In the genomic region with DNA sequence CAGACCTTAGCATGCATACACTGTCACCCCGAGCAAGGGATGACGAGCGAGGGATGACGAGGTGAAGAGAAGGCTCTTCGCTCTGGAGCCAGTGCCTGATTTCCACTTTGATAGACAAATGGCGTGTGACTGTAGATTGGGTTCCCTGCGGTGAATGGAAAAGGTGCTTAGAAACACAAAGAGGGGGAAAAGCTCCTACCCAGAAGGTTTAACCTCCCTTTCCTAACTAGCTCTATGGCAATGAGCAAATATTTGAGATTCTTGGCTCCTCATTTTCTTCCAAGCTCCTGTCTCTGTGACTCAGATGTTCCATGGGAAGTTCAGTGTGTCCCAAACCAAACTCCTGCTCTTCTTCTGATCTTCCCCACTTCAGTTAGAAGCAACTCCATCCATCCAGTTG, we compare ENCODE assay signal across 21 cellular contexts.
DNase-seq lines count a peak whose midpoint lies in the region; ATAC-seq and TF ChIP-seq lines count a peak whose summit lies in the region.
"Had no signal": no experiment of that assay in that cellular context is flagged by ENCODE, and none has a peak within 500 bp of the region (broad histone marks: within the 10 kb centered on the region; RNA-seq: fewer than 3 reads in every experiment).

No MANE protein-coding gene starts in this region.

- POLR2A ChIA-PET in WTC11 (lab: Charles Lee): interaction anchor here (0.7 kb wide), 1 partner anchor 40 kb away, joined by 5 read pairs; no protein-coding TSS in a partner anchor

- H3K4me1 Mint-ChIP-seq in WTC11: peaks cover 24% of the 10 kb centered on the region
- H3K4me1 Mint-ChIP-seq in glutamatergic neuron (ENCODE audit: low read depth, unreplicated experiment): peaks cover 29% of the 10 kb centered on the region
- peaks cover 34% of the 10 kb centered on the region for H3K4me1 Mint-ChIP-seq in neural progenitor cell
- H3K4me1 Mint-ChIP-seq: activated naive CD4-positive, alpha-beta T cell treated with anti-CD3 and anti-CD28 coated beads, Interleukin-2, amount 50 U/mL, for 24 hours had no signal

- peaks cover 15% of the 10 kb centered on the region for H3F3A ChIP-seq in neural progenitor cell (ENCODE audit: low read depth)

- peaks cover 22% of the 10 kb centered on the region for H3K4me1 ChIP-seq in neural progenitor cell
- H3K4me1 ChIP-seq: Caco-2 had no signal

- TF ChIP-seq CTCF in WTC11 (IDR thresholded peaks at IDR 0.05): no peak
- TF ChIP-seq CTCF in glutamatergic neuron (IDR thresholded peaks at IDR 0.05; ENCODE audit: partially characterized antibody, unreplicated experiment): no peak
- no peak for TF ChIP-seq CTCF in neural progenitor cell (IDR thresholded peaks at IDR 0.05)
- TF ChIP-seq CTCF in omental fat pad (IDR thresholded peaks at IDR 0.05): no peak

- CTCF ChIA-PET in WTC11 (lab: Charles Lee): interaction anchor here (0.6 to 1.0 kb wide), 2 partner anchors 31 to 88 kb away, joined by 3 read pairs; no protein-coding TSS in a partner anchor

- no peak overlapping the region for H3K9ac ChIP-seq in neural progenitor cell

- H2AFZ ChIP-seq in neural progenitor cell (replicated peaks): peak overlapping the region; percentile 17

- H3K79me2 ChIP-seq in neural progenitor cell (ENCODE audit: low read depth): no peaks in the 10 kb centered on the region

- ATAC-seq in WTC11 (peak; percentile 82), HG02763 (IDR thresholded peaks at IDR 0.05; ENCODE audit: unreplicated experiment) (no peak), omental fat pad (ENCODE audit: low FRiP score) (no peak)
- ATAC-seq: activated CD4-positive, CD25-positive, alpha-beta regulatory T cell treated with anti-CD3 and anti-CD28 coated beads, Interleukin-2, amount 50 U/mL, for 24 hours; left colon; upper lobe of right lung had no signal

- no peaks in the 10 kb centered on the region for H3K9me3 Mint-ChIP-seq in WTC11
- peaks cover 5% of the 10 kb centered on the region for H3K9me3 Mint-ChIP-seq in glutamatergic neuron (ENCODE audit: unreplicated experiment)
- no peaks in the 10 kb centered on the region for H3K9me3 Mint-ChIP-seq in neural progenitor cell
- H3K9me3 Mint-ChIP-seq: activated T-helper 1 cell treated with anti-CD3 and anti-CD28 coated beads, Interleukin-12 subunit alpha, Interleukin-12 subunit beta, Interleukin-2, Interleukin-4 antibody, amounts not matched to agents 30 ng/mL and 10 ng/mL and 1 ng/mL, durations not matched to agents 14 hours and 24 hours and 36 hours; dendritic cell treated with granulocyte-macrophage colony-stimulating factor and Interleukin-4, amounts not matched to agents 40 ng/mL and 50 ng/mL, for 4 days had no signal

- H3K4me3 Mint-ChIP-seq in WTC11 (0 out of 2 replicates have a peak overlapping the region, but pooled peaks have one; percentile 0), glutamatergic neuron (ENCODE audit: unreplicated experiment) (no peak overlapping the region), neural progenitor cell (no peak overlapping the region)
- H3K4me3 Mint-ChIP-seq: activated naive CD4-positive, alpha-beta T cell treated with anti-CD3 and anti-CD28 coated beads, Interleukin-2, amount 50 U/mL, for 24 hours; activated T-helper 1 cell treated with anti-CD3 and anti-CD28 coated beads, Interleukin-12 subunit alpha, Interleukin-12 subunit beta, Interleukin-2, Interleukin-4 antibody, amounts not matched to agents 30 ng/mL and 10 ng/mL and 1 ng/mL, durations not matched to agents 14 hours and 24 hours and 36 hours; dendritic cell treated with granulocyte-macrophage colony-stimulating factor and Interleukin-4, amounts not matched to agents 40 ng/mL and 50 ng/mL, for 4 days had no signal

- H3K4me3 ChIP-seq in H7 (ENCODE audit: insufficient read depth, low read depth, low read length) (no peak overlapping the region), neural progenitor cell (no peak overlapping the region)
- H3K4me3 ChIP-seq: upper lobe of right lung had no signal

- H3K9me3 ChIP-seq in neural progenitor cell (ENCODE audit: low read depth): no peaks in the 10 kb centered on the region
- H3K9me3 ChIP-seq: BE2C, Caco-2, upper lobe of right lung had no signal

- peaks cover 7% of the 10 kb centered on the region for H3K27me3 Mint-ChIP-seq in WTC11 (ENCODE audit: low read depth)
- peaks cover 2% of the 10 kb centered on the region for H3K27me3 Mint-ChIP-seq in glutamatergic neuron (ENCODE audit: unreplicated experiment)
- peaks cover 5% of the 10 kb centered on the region for H3K27me3 Mint-ChIP-seq in neural progenitor cell (ENCODE audit: insufficient read depth, low read depth)

- peak overlapping the region; percentile 47 for H3K4me2 ChIP-seq in neural progenitor cell

- H4K20me1 ChIP-seq in neural progenitor cell (ENCODE audit: low read depth): no peaks in the 10 kb centered on the region

- DNase-seq in H7 (peak; percentile 55), WTC11 (ENCODE audit: low spot score) (no peak), glutamatergic neuron (no peak), neural progenitor cell (ENCODE audit: low spot score) (peak; percentile 43), AML-193 (lab: John Stamatoyannopoulos, UW) (no peak), omental fat pad (ENCODE audit: low spot score) (no peak)
- no peak for DNase-seq in activated CD4-positive, alpha-beta T cell treated with anti-CD3 and anti-CD28 coated beads, Interleukin-2, amount 50 U/mL, for 48 hours
- DNase-seq: BE2C, Caco-2, DND-41, foreskin melanocyte, left colon, NCI-H1417, NCI-H524, T1000, upper lobe of right lung had no signal

- no peaks in the 10 kb centered on the region for H3K36me3 Mint-ChIP-seq in WTC11
- H3K36me3 Mint-ChIP-seq in glutamatergic neuron (ENCODE audit: unreplicated experiment): peaks cover 5% of the 10 kb centered on the region
- H3K36me3 Mint-ChIP-seq in neural progenitor cell: no peaks in the 10 kb centered on the region
- H3K36me3 Mint-ChIP-seq: activated naive CD4-positive, alpha-beta T cell treated with anti-CD3 and anti-CD28 coated beads, Interleukin-2, amount 50 U/mL, for 24 hours had no signal

- H3K27ac ChIP-seq in neural progenitor cell: no peak overlapping the region
- H3K27ac ChIP-seq: upper lobe of right lung had no signal

- no peak overlapping the region for H3K27ac Mint-ChIP-seq in WTC11
- peak overlapping the region; percentile 85 for H3K27ac Mint-ChIP-seq in glutamatergic neuron (ENCODE audit: unreplicated experiment)
- H3K27ac Mint-ChIP-seq in neural progenitor cell: peak overlapping the region; percentile 5
- H3K27ac Mint-ChIP-seq: activated naive CD4-positive, alpha-beta T cell treated with anti-CD3 and anti-CD28 coated beads, Interleukin-2, amount 50 U/mL, for 24 hours; activated T-helper 1 cell treated with anti-CD3 and anti-CD28 coated beads, Interleukin-12 subunit alpha, Interleukin-12 subunit beta, Interleukin-2, Interleukin-4 antibody, amounts not matched to agents 30 ng/mL and 10 ng/mL and 1 ng/mL, durations not matched to agents 14 hours and 24 hours and 36 hours; dendritic cell treated with granulocyte-macrophage colony-stimulating factor and Interleukin-4, amounts not matched to agents 40 ng/mL and 50 ng/mL, for 4 days had no signal

- H3K36me3 ChIP-seq in H7 (replicated peaks; ENCODE audit: control insufficient read depth, insufficient read depth, low read length): no peaks in the 10 kb centered on the region
- H3K36me3 ChIP-seq in neural progenitor cell: no peaks in the 10 kb centered on the region
- H3K36me3 ChIP-seq: BE2C, upper lobe of right lung had no signal

- H3K27me3 ChIP-seq in H7 (ENCODE audit: control insufficient read depth, insufficient read depth, low read length) (no peaks in the 10 kb centered on the region; the same call in 1 of the 2 replicates), neural progenitor cell (no peaks in the 10 kb centered on the region)
- H3K27me3 ChIP-seq: BE2C, upper lobe of right lung had no signal

TF ChIP-seq in WTC11, 78 proteins besides CTCF, POLR2A, EP300 and RAD21 (continues in another document):
- TF ChIP-seq, protein P1, sequence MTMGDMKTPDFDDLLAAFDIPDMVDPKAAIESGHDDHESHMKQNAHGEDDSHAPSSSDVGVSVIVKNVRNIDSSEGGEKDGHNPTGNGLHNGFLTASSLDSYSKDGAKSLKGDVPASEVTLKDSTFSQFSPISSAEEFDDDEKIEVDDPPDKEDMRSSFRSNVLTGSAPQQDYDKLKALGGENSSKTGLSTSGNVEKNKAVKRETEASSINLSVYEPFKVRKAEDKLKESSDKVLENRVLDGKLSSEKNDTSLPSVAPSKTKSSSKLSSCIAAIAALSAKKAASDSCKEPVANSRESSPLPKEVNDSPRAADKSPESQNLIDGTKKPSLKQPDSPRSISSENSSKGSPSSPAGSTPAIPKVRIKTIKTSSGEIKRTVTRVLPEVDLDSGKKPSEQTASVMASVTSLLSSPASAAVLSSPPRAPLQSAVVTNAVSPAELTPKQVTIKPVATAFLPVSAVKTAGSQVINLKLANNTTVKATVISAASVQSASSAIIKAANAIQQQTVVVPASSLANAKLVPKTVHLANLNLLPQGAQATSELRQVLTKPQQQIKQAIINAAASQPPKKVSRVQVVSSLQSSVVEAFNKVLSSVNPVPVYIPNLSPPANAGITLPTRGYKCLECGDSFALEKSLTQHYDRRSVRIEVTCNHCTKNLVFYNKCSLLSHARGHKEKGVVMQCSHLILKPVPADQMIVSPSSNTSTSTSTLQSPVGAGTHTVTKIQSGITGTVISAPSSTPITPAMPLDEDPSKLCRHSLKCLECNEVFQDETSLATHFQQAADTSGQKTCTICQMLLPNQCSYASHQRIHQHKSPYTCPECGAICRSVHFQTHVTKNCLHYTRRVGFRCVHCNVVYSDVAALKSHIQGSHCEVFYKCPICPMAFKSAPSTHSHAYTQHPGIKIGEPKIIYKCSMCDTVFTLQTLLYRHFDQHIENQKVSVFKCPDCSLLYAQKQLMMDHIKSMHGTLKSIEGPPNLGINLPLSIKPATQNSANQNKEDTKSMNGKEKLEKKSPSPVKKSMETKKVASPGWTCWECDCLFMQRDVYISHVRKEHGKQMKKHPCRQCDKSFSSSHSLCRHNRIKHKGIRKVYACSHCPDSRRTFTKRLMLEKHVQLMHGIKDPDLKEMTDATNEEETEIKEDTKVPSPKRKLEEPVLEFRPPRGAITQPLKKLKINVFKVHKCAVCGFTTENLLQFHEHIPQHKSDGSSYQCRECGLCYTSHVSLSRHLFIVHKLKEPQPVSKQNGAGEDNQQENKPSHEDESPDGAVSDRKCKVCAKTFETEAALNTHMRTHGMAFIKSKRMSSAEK (CRISPR knock-in tag; IDR thresholded peaks at IDR 0.05; ENCODE audit: borderline replicate concordance): 0 out of 2 replicates have a peak, but pooled peaks have one; percentile 40

Comparison
In these comparisons a context has a peak if more than half of its experiments do, and no peak if none do; other contexts are left out.
1. DNase-seq: peak in H7 (single experiment) and neural progenitor cell (single experiment); none in WTC11 (single experiment), glutamatergic neuron (single experiment), AML-193 (0 of 2), omental fat pad (single experiment) and activated CD4-positive, alpha-beta T cell treated with anti-CD3 and anti-CD28 coated beads, Interleukin-2, amount 50 U/mL, for 48 hours (0 of 2).